In the genomic region with DNA sequence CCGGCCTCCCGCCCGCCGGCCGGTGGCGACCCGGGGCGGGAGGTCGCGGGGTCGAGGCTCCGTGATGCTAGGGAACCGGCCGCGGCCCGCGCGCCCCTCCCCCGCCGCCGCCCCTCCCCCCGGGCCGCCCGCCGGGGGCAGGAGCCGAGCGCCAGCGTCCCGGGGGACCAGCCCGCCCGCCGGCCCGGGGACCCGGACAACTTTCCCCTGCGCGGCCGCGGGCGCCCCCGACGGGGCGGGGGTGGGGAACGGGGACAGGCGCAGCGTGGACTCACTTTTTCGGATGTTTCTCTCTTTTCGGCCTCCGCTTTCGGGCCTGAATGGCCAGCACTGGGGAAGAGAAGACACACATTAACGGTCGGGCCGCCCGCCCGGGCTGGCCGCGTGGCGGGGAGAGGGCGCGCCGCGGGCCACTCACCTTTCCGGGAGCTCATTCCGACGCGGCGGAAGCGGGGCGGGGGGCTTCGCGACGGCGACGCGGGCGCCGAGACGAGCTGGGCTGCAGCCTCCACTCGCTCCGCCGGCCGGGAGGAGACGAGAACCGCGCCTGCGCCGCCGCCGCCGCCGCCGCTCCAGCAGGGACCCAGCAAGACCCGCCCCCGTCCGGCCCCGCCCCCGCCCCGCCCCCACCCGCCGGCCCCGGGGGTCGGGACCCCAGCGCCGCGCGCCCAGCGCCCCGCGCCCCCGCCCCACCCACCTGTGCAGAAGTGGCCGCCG, we compare ENCODE assay signal across 1 cellular context.
TF ChIP-seq lines count a peak whose summit lies in the region.

TSS of gene SRPK2 (minus strand) at position 549 of the 717 bp plus-strand sequence.

TF ChIP-seq in GM12878, 131 proteins besides CTCF, POLR2A, EP300 and RAD21:
- TF ChIP-seq, protein P1, sequence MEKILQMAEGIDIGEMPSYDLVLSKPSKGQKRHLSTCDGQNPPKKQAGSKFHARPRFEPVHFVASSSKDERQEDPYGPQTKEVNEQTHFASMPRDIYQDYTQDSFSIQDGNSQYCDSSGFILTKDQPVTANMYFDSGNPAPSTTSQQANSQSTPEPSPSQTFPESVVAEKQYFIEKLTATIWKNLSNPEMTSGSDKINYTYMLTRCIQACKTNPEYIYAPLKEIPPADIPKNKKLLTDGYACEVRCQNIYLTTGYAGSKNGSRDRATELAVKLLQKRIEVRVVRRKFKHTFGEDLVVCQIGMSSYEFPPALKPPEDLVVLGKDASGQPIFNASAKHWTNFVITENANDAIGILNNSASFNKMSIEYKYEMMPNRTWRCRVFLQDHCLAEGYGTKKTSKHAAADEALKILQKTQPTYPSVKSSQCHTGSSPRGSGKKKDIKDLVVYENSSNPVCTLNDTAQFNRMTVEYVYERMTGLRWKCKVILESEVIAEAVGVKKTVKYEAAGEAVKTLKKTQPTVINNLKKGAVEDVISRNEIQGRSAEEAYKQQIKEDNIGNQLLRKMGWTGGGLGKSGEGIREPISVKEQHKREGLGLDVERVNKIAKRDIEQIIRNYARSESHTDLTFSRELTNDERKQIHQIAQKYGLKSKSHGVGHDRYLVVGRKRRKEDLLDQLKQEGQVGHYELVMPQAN (conservative IDR thresholded peaks at IDR 0.05) = 0 out of 2 replicates have a peak, but pooled peaks have one; percentile 13
- no peak for TF ChIP-seq SUPT20H (IDR thresholded peaks at IDR 0.05; ENCODE audit: borderline replicate concordance, control insufficient read depth, low read depth, low read length)
- TF ChIP-seq SMAD1 (IDR thresholded peaks at IDR 0.05; ENCODE audit: low read depth, partially characterized antibody) = no peak
- 0 out of 2 replicates have a peak, but pooled peaks have one; percentile 11 for TF ChIP-seq NRF1 (conservative IDR thresholded peaks at IDR 0.05; ENCODE audit: low read depth, low read length)
- no peak for TF ChIP-seq EZH2 (IDR thresholded peaks at IDR 0.05; ENCODE audit: borderline replicate concordance, control insufficient read depth, low read depth, low read length)
- TF ChIP-seq NR2C1 (IDR thresholded peaks at IDR 0.05) = no peak
- TF ChIP-seq, protein P2, sequence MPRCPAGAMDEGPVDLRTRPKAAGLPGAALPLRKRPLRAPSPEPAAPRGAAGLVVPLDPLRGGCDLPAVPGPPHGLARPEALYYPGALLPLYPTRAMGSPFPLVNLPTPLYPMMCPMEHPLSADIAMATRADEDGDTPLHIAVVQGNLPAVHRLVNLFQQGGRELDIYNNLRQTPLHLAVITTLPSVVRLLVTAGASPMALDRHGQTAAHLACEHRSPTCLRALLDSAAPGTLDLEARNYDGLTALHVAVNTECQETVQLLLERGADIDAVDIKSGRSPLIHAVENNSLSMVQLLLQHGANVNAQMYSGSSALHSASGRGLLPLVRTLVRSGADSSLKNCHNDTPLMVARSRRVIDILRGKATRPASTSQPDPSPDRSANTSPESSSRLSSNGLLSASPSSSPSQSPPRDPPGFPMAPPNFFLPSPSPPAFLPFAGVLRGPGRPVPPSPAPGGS (IDR thresholded peaks at IDR 0.05; ENCODE audit: borderline replicate concordance, insufficient read depth, low read depth, low read length, poor library complexity, severe bottlenecking) = no peak
- 0 out of 2 replicates have a peak, but pooled peaks have one; percentile 16 for TF ChIP-seq NFXL1 (IDR thresholded peaks at IDR 0.05; ENCODE audit: borderline replicate concordance)
- TF ChIP-seq NR2C2 (IDR thresholded peaks at IDR 0.05; ENCODE audit: borderline replicate concordance, control insufficient read depth, insufficient read length, low read depth) = no peak
- TF ChIP-seq GATAD2B (conservative IDR thresholded peaks at IDR 0.05; ENCODE audit: low read depth) = peak; percentile 11; the same call in 1 of the 2 replicates
- TF ChIP-seq MEF2B (IDR thresholded peaks at IDR 0.05; ENCODE audit: partially characterized antibody, poor library complexity, severe bottlenecking) = peak; percentile 23
- TF ChIP-seq LARP7 (IDR thresholded peaks at IDR 0.05) = peak; percentile 15; the same call in 1 of the 2 replicates
- TF ChIP-seq ETV6 (conservative IDR thresholded peaks at IDR 0.05 in 1 of 2, IDR thresholded peaks at IDR 0.05 in 1 of 2; ENCODE audit: borderline replicate concordance in 1 of 2, low read depth in 1 of 2) = no peak
- TF ChIP-seq BACH1 (IDR thresholded peaks at IDR 0.05; ENCODE audit: borderline replicate concordance) = 0 out of 2 replicates have a peak, but pooled peaks have one; percentile 45
- no peak for TF ChIP-seq SRF (IDR thresholded peaks at IDR 0.05; ENCODE audit: low read depth in 2 of 2, low read length in 2 of 2)
- TF ChIP-seq BHLHE40 (IDR thresholded peaks at IDR 0.05; ENCODE audit: borderline replicate concordance in 1 of 2, low read depth in 2 of 2, low read length in 1 of 2) = peak in 1 of 2 experiments; percentile 26; a peak in 1 of 4 replicates
- no peak for TF ChIP-seq STAT1 (conservative IDR thresholded peaks at IDR 0.05)
- peak; percentile 19 for TF ChIP-seq RELA (IDR thresholded peaks at IDR 0.05; ENCODE audit: borderline replicate concordance, partially characterized antibody)
- TF ChIP-seq BCL11A (IDR thresholded peaks at IDR 0.05; ENCODE audit: low read depth, low read length) = no peak
- TF ChIP-seq POLR2AphosphoS5 (IDR thresholded peaks at IDR 0.05; ENCODE audit: low read length) = peak; percentile 39; the same call in 1 of the 2 replicates
- peak; percentile 54; the same call in 1 of the 2 replicates for TF ChIP-seq DPF2 (IDR thresholded peaks at IDR 0.05)
- no peak for TF ChIP-seq EED (IDR thresholded peaks at IDR 0.05; ENCODE audit: low read depth)
- no peak for TF ChIP-seq CBX3 (IDR thresholded peaks at IDR 0.05; ENCODE audit: borderline replicate concordance, low read depth)
- TF ChIP-seq NBN (IDR thresholded peaks at IDR 0.05) = no peak
